ENCODE assay signal across 32 cellular contexts in genomic region chr6:35216412-35216732, GRCh38. TPM values are rescaled to one million over a fixed set of nuclear protein-coding genes. Genes with fewer than 3 reads are reported as not detected.
DNase-seq lines count a peak whose midpoint lies in the region; ATAC-seq and TF ChIP-seq lines count a peak whose summit lies in the region.
"Had no signal": no experiment of that assay in that cellular context is flagged by ENCODE, and none has a peak within 500 bp of the region (broad histone marks: within the 10 kb centered on the region; RNA-seq: fewer than 3 reads in every experiment).

No MANE protein-coding gene starts in this region.

- no peak overlapping the region for H3K9ac ChIP-seq in GM23248
- no peak overlapping the region for H3K9ac ChIP-seq in adipocyte (ENCODE audit: low read length)
- no peak overlapping the region for H3K9ac ChIP-seq in skeletal muscle satellite cell (ENCODE audit: low read depth, low read length)
- H3K9ac ChIP-seq: BLaER1 had no signal

- CTCF ChIA-PET in activated CD8-positive, alpha-beta memory T cell treated with anti-CD3 and anti-CD28 coated beads, Interleukin-2, amount 10 ng/mL, durations not matched to agents 7 days and 5 days (lab: Charles Lee), result interaction anchor here (0.6 to 1.2 kb wide), 2 partner anchors 11 to 1129 kb away, joined by 3 read pairs; no protein-coding TSS in a partner anchor

- ATAC-seq in activated CD8-positive, alpha-beta memory T cell treated with anti-CD3 and anti-CD28 coated beads, Interleukin-2, amount 10 ng/mL, durations not matched to agents 7 days and 5 days, result no peak
- ATAC-seq: pancreas; stimulated activated naive CD8-positive, alpha-beta T cell treated with anti-CD3 and anti-CD28 coated beads, Interleukin-15, amount 100 ng/mL, for 72 hours had no signal

- 88 to 100% methylated on average over 1 of the region's 1 CpG for WGBS in GM23248 (ENCODE audit: low coverage in 1 of 2, low lambda C conversion rate in 2 of 2, missing lambda C conversion rate in 2 of 2), 2 experiments

- H3F3A ChIP-seq in GM23248 (ENCODE audit: insufficient read depth), result peaks cover 22% of the 10 kb centered on the region

- H3K9me3 ChIP-seq in GM23248 (ENCODE audit: low read depth), result no peaks in the 10 kb centered on the region
- H3K9me3 ChIP-seq in adipocyte (ENCODE audit: control insufficient read depth, low read length), result no peaks in the 10 kb centered on the region
- H3K9me3 ChIP-seq in skeletal muscle satellite cell (replicated peaks; ENCODE audit: low read length), result no peaks in the 10 kb centered on the region
- H3K9me3 ChIP-seq: BLaER1, colonic mucosa, pancreas had no signal

- TF ChIP-seq CTCF in mesothelial cell of epicardium (IDR thresholded peaks at IDR 0.05; ENCODE audit: unreplicated experiment) (no peak), glutamatergic neuron (IDR thresholded peaks at IDR 0.05; ENCODE audit: partially characterized antibody, unreplicated experiment) (no peak)

- no peak for DNase-seq in GM23248
- no peak for DNase-seq in adipocyte (ENCODE audit: low read depth)
- no peak for DNase-seq in mesothelial cell of epicardium (ENCODE audit: low spot score in 2 of 2, unreplicated experiment in 2 of 2)
- DNase-seq in globus pallidus (ENCODE audit: low spot score), result no peak
- no peak for DNase-seq in glutamatergic neuron
- DNase-seq in activated CD8-positive, alpha-beta memory T cell treated with anti-CD3 and anti-CD28 coated beads, Interleukin-2, amount 10 ng/mL, durations not matched to agents 7 days and 5 days, result no peak
- DNase-seq: ACHN; activated CD4-positive, alpha-beta T cell treated with anti-CD3 and anti-CD28 coated beads, Interleukin-2, amount 50 U/mL, for 48 hours; activated CD4-positive, CD25-positive, alpha-beta regulatory T cell treated with anti-CD3 and anti-CD28 coated beads, Interleukin-2, amount 50 U/mL, for 72 hours; activated naive CD4-positive, alpha-beta T cell treated with anti-CD3 and anti-CD28 coated beads, Interleukin-2, amount 50 U/mL, for 16 hours; amniotic stem cell; colonic mucosa; DMS 273 treated with DMSO at 0.1 percent for 48 hours; effector CD8-positive, alpha-beta T cell; erythroblast; head of caudate nucleus; KG1; kidney; naive B cell; NCI-H1105; NCI-H1930; NCI-H524 treated with DMSO at 0.1 percent for 48 hours; pancreas; Right ventricle myocardium superior; small intestine; stimulated activated CD4-positive, alpha-beta T cell treated with anti-CD3 and anti-CD28 coated beads, Interleukin-1b, Interleukin-23, amount 100 ng/mL, for 48 hours; stimulated activated naive CD8-positive, alpha-beta T cell treated with anti-CD3 and anti-CD28 coated beads, Interleukin-15, amount 100 ng/mL, for 72 hours; T-helper 2 cell had no signal

- no peak overlapping the region for H2AFZ ChIP-seq in GM23248

- H3K4me3 Mint-ChIP-seq in mesothelial cell of epicardium, result peak overlapping the region; percentile 73
- no peak overlapping the region for H3K4me3 Mint-ChIP-seq in glutamatergic neuron (ENCODE audit: unreplicated experiment)
- no peak overlapping the region for H3K4me3 Mint-ChIP-seq in activated CD8-positive, alpha-beta memory T cell treated with anti-CD3 and anti-CD28 coated beads, Interleukin-2, amount 10 ng/mL, durations not matched to agents 7 days and 5 days
- H3K4me3 Mint-ChIP-seq: stimulated activated naive CD8-positive, alpha-beta T cell treated with anti-CD3 and anti-CD28 coated beads, Interleukin-15, amount 100 ng/mL, for 72 hours had no signal

- H3K4me1 ChIP-seq in GM23248 (ENCODE audit: insufficient read depth), result peaks cover 34% of the 10 kb centered on the region
- peaks cover 36% of the 10 kb centered on the region for H3K4me1 ChIP-seq in adipocyte (ENCODE audit: control insufficient read depth, insufficient read depth, low read length)
- H3K4me1 ChIP-seq in skeletal muscle satellite cell (ENCODE audit: control insufficient read depth, insufficient read depth, low read length), result peaks cover 41% of the 10 kb centered on the region
- H3K4me1 ChIP-seq: colonic mucosa had no signal

- peaks cover 68% of the 10 kb centered on the region for H3K79me2 ChIP-seq in GM23248 (ENCODE audit: insufficient read depth)

- H3K36me3 ChIP-seq in GM23248 (ENCODE audit: low read depth) (no peaks in the 10 kb centered on the region), adipocyte (ENCODE audit: control insufficient read depth, insufficient read depth, low read length, severe bottlenecking) (no peaks in the 10 kb centered on the region), skeletal muscle satellite cell (ENCODE audit: insufficient read depth, low read length) (peaks cover 4% of the 10 kb centered on the region)
- H3K36me3 ChIP-seq: BLaER1, colonic mucosa, pancreas had no signal

- H3K27ac ChIP-seq in GM23248, result no peak overlapping the region
- H3K27ac ChIP-seq: BLaER1, colonic mucosa, pancreas had no signal

- peaks cover 4% of the 10 kb centered on the region for H3K27me3 Mint-ChIP-seq in mesothelial cell of epicardium (ENCODE audit: low read depth)
- peaks cover 25% of the 10 kb centered on the region for H3K27me3 Mint-ChIP-seq in glutamatergic neuron (ENCODE audit: unreplicated experiment)
- H3K27me3 Mint-ChIP-seq in activated CD8-positive, alpha-beta memory T cell treated with anti-CD3 and anti-CD28 coated beads, Interleukin-2, amount 10 ng/mL, durations not matched to agents 7 days and 5 days, result peaks cover 59% of the 10 kb centered on the region

- in situ Hi-C loops in GM23248 (cut with MboI), result no loop called here

- H3K9me3 Mint-ChIP-seq in mesothelial cell of epicardium, result no peaks in the 10 kb centered on the region
- H3K9me3 Mint-ChIP-seq in glutamatergic neuron (ENCODE audit: unreplicated experiment), result peaks cover 2% of the 10 kb centered on the region
- H3K9me3 Mint-ChIP-seq in activated CD8-positive, alpha-beta memory T cell treated with anti-CD3 and anti-CD28 coated beads, Interleukin-2, amount 10 ng/mL, durations not matched to agents 7 days and 5 days (ENCODE audit: low read depth), result no peaks in the 10 kb centered on the region
- H3K9me3 Mint-ChIP-seq: stimulated activated naive CD8-positive, alpha-beta T cell treated with anti-CD3 and anti-CD28 coated beads, Interleukin-15, amount 100 ng/mL, for 72 hours had no signal

- H3K36me3 Mint-ChIP-seq in mesothelial cell of epicardium, result no peaks in the 10 kb centered on the region
- H3K36me3 Mint-ChIP-seq in glutamatergic neuron (ENCODE audit: unreplicated experiment), result no peaks in the 10 kb centered on the region
- no peaks in the 10 kb centered on the region for H3K36me3 Mint-ChIP-seq in activated CD8-positive, alpha-beta memory T cell treated with anti-CD3 and anti-CD28 coated beads, Interleukin-2, amount 10 ng/mL, durations not matched to agents 7 days and 5 days
- H3K36me3 Mint-ChIP-seq: naive B cell had no signal

- H3K4me3 ChIP-seq in GM23248 (peak overlapping the region; percentile 29), adipocyte (ENCODE audit: low read length) (peak overlapping the region; percentile 82), skeletal muscle satellite cell (ENCODE audit: low read length) (peak overlapping the region; percentile 76)
- H3K4me3 ChIP-seq: BLaER1, colonic mucosa, pancreas had no signal

- no peaks in the 10 kb centered on the region for H4K20me1 ChIP-seq in GM23248 (ENCODE audit: insufficient read depth)

- peaks cover 59% of the 10 kb centered on the region for H3K4me1 Mint-ChIP-seq in mesothelial cell of epicardium
- peaks cover 20% of the 10 kb centered on the region for H3K4me1 Mint-ChIP-seq in glutamatergic neuron (ENCODE audit: low read depth, unreplicated experiment)
- peaks cover 6% of the 10 kb centered on the region for H3K4me1 Mint-ChIP-seq in activated CD8-positive, alpha-beta memory T cell treated with anti-CD3 and anti-CD28 coated beads, Interleukin-2, amount 10 ng/mL, durations not matched to agents 7 days and 5 days

- H3K4me2 ChIP-seq in GM23248 (ENCODE audit: unreplicated experiment), result peak overlapping the region; percentile 85
- H3K4me2 ChIP-seq in skeletal muscle satellite cell (ENCODE audit: low read length), result peak overlapping the region; percentile 92
- H3K4me2 ChIP-seq: BLaER1 had no signal

- no peaks in the 10 kb centered on the region for H3K27me3 ChIP-seq in GM23248 (replicated peaks; ENCODE audit: insufficient read depth)
- H3K27me3 ChIP-seq in adipocyte (replicated peaks; ENCODE audit: control insufficient read depth, insufficient read depth, low read length), result no peaks in the 10 kb centered on the region
- peaks cover 12% of the 10 kb centered on the region for H3K27me3 ChIP-seq in skeletal muscle satellite cell (ENCODE audit: control insufficient read depth, insufficient read depth, low read length)

- H3K9me2 ChIP-seq in GM23248 (ENCODE audit: insufficient read depth), result no peaks in the 10 kb centered on the region

- H3K27ac Mint-ChIP-seq in mesothelial cell of epicardium (peak overlapping the region; percentile 91), glutamatergic neuron (ENCODE audit: unreplicated experiment) (no peak overlapping the region)
- H3K27ac Mint-ChIP-seq in activated CD8-positive, alpha-beta memory T cell treated with anti-CD3 and anti-CD28 coated beads, Interleukin-2, amount 10 ng/mL, durations not matched to agents 7 days and 5 days, result no peak overlapping the region
- H3K27ac Mint-ChIP-seq: stimulated activated naive CD8-positive, alpha-beta T cell treated with anti-CD3 and anti-CD28 coated beads, Interleukin-15, amount 100 ng/mL, for 72 hours had no signal

RNA-seq across cellular contexts. Expression of gene SCUBE3, which starts 2.6 kb away (rescaled TPM):
- 31.5 and 31.6 TPM in 2 replicates for total RNA-seq in GM23248 (2014; rRNA removed; shearing (Covaris generic))
- 21.6 and 24.0 TPM in 2 replicates for polyA plus RNA-seq in GM23248 (2016; fragmentation: Nextera tagmentation; extraction: Ambion mirVana)
- total RNA-seq in mesothelial cell of epicardium (51.9 to 54.8 TPM (median 53.2 TPM) in 3 replicates), glutamatergic neuron (ENCODE audit: unreplicated experiment) (0.25 TPM)
- total RNA-seq in skeletal muscle satellite cell (2012; rRNA removed), result 97.8 and 149 TPM in 2 replicates
- total RNA-seq in activated CD8-positive, alpha-beta memory T cell treated with anti-CD3 and anti-CD28 coated beads, Interleukin-2, amount 10 ng/mL, durations not matched to agents 7 days and 5 days, result under 1 TPM; 0.12 to 0.54 TPM
- total RNA-seq: bronchial epithelial cell, MCF 10A had no signal

RNA-seq across cellular contexts. Expression of gene ZNF76, which starts 43.2 kb away (rescaled TPM):
- 14.3 and 19.6 TPM in 2 replicates for total RNA-seq in GM23248 (2014; rRNA removed; shearing (Covaris generic))
- 15.9 and 16.4 TPM in 2 replicates for polyA plus RNA-seq in GM23248 (2016; fragmentation: Nextera tagmentation; extraction: Ambion mirVana)
- total RNA-seq in mesothelial cell of epicardium, result 56.6 to 58.3 TPM (median 56.9 TPM) in 3 replicates
- total RNA-seq in skeletal muscle satellite cell (2012; rRNA removed), result 16.2 and 18.3 TPM in 2 replicates
- total RNA-seq in glutamatergic neuron (ENCODE audit: unreplicated experiment), result 38.3 TPM
- 10 to 100 TPM; 55.0 to 61.8 TPM for total RNA-seq in activated CD8-positive, alpha-beta memory T cell treated with anti-CD3 and anti-CD28 coated beads, Interleukin-2, amount 10 ng/mL, durations not matched to agents 7 days and 5 days

Comparison
In these comparisons a context has a peak if more than half of its experiments do, and no peak if none do; other contexts are left out.
1. H3K4me3 ChIP-seq: peak in every context shown above with its lines; median percentile 82 in adipocyte; 76 in skeletal muscle satellite cell; 29 in GM23248.
2. RNA of gene SCUBE3, which starts 2.6 kb away (total RNA-seq): 51.9 to 54.8 TPM in mesothelial cell of epicardium and 31.5 to 31.6 TPM in GM23248; 0.12 to 0.54 TPM in activated CD8-positive, alpha-beta memory T cell treated with anti-CD3 and anti-CD28 coated beads, Interleukin-2, amount 10 ng/mL, durations not matched to agents 7 days and 5 days and 0.25 TPM in glutamatergic neuron (single experiment); every median in the first group is over 10 times any median in the second.